In genomic region chr15:26082069-26082832, GRCh38 we compare ENCODE assay signal across 8 cellular contexts.
DNase-seq lines count a peak whose midpoint lies in the region; ATAC-seq and TF ChIP-seq lines count a peak whose summit lies in the region.

No MANE protein-coding gene starts in this region.

- peaks cover 2% of the 10 kb centered on the region for H3K36me3 Mint-ChIP-seq in activated CD4-positive, alpha-beta T cell treated with anti-CD3 and anti-CD28 coated beads, Interleukin-2, amount 10 ng/mL, durations not matched to agents 7 days and 5 days (ENCODE audit: low read depth)

- no peaks in the 10 kb centered on the region for H3K27me3 ChIP-seq in layer of hippocampus (ENCODE audit: control insufficient read depth, insufficient read depth, low read length)

- CTCF ChIA-PET in activated CD4-positive, alpha-beta T cell treated with anti-CD3 and anti-CD28 coated beads, Interleukin-2, amount 10 ng/mL, durations not matched to agents 7 days and 5 days (lab: Charles Lee), result interaction anchor here (1.2 to 1.5 kb wide), 2 partner anchors 11 to 14 kb away, joined by 3 to 4 read pairs; no protein-coding TSS in a partner anchor

- DNase-seq in AG09309 (ENCODE audit: low read depth) (peak; percentile 83), NCI-H510A treated with DMSO at 0.1 percent for 48 hours (lab: John Stamatoyannopoulos, UW) (peak; percentile 93), coronary artery (ENCODE audit: low spot score) (peak; percentile 98)
- DNase-seq in activated CD4-positive, alpha-beta T cell treated with anti-CD3 and anti-CD28 coated beads, Interleukin-2, amount 10 ng/mL, durations not matched to agents 7 days and 5 days, result peak; percentile 96
- peak; percentile 89 to 92 for DNase-seq in stimulated activated CD4-positive, alpha-beta T cell treated with anti-CD3 and anti-CD28 coated beads, Interleukin-1b, Interleukin-23, amount 100 ng/mL, for 1 hour (ENCODE audit: low read depth in 2 of 2)

- TF ChIP-seq CTCF in AG09309 (IDR thresholded peaks at IDR 0.05; ENCODE audit: control insufficient read depth, insufficient read depth, low read depth, low read length, missing control alignments) (no peak), coronary artery (IDR thresholded peaks at IDR 0.05) (no peak)

- H3K27ac Mint-ChIP-seq in activated CD4-positive, alpha-beta T cell treated with anti-CD3 and anti-CD28 coated beads, Interleukin-2, amount 10 ng/mL, durations not matched to agents 7 days and 5 days, result peak overlapping the region; percentile 96

- ATAC-seq in GM19025 (IDR thresholded peaks at IDR 0.05; ENCODE audit: low read depth, unreplicated experiment), result peak; percentile 91
- ATAC-seq in HG03354 (IDR thresholded peaks at IDR 0.05; ENCODE audit: poor library complexity, severe bottlenecking, unreplicated experiment), result peak; percentile 98

- H3K9me3 Mint-ChIP-seq in activated CD4-positive, alpha-beta T cell treated with anti-CD3 and anti-CD28 coated beads, Interleukin-2, amount 10 ng/mL, durations not matched to agents 7 days and 5 days, result no peaks in the 10 kb centered on the region

- peaks cover 18% of the 10 kb centered on the region for H3K4me1 Mint-ChIP-seq in activated CD4-positive, alpha-beta T cell treated with anti-CD3 and anti-CD28 coated beads, Interleukin-2, amount 10 ng/mL, durations not matched to agents 7 days and 5 days

- peak overlapping the region; percentile 83 for H3K4me3 Mint-ChIP-seq in activated CD4-positive, alpha-beta T cell treated with anti-CD3 and anti-CD28 coated beads, Interleukin-2, amount 10 ng/mL, durations not matched to agents 7 days and 5 days

- POLR2A ChIA-PET in activated CD4-positive, alpha-beta T cell treated with anti-CD3 and anti-CD28 coated beads, Interleukin-2, amount 10 ng/mL, durations not matched to agents 7 days and 5 days (lab: Charles Lee), result no interaction called here

- peak overlapping the region; percentile 80 to 91 for H3K27ac ChIP-seq in coronary artery
- peak overlapping the region; percentile 98 for H3K27ac ChIP-seq in layer of hippocampus (ENCODE audit: low read depth, low read length)

- H3K27me3 Mint-ChIP-seq in activated CD4-positive, alpha-beta T cell treated with anti-CD3 and anti-CD28 coated beads, Interleukin-2, amount 10 ng/mL, durations not matched to agents 7 days and 5 days, result peaks cover 2% of the 10 kb centered on the region

- H3K4me3 ChIP-seq in AG09309 (ENCODE audit: control insufficient read depth, low read depth, low read length) (peak overlapping the region; percentile 81), coronary artery (peak overlapping the region; percentile 83)

Comparison
In these comparisons a context has a peak if more than half of its experiments do, and no peak if none do; other contexts are left out.
1. Peak in every context shown above with its lines: DNase-seq, ATAC-seq, H3K4me3 ChIP-seq and H3K27ac ChIP-seq.